16 cellular contexts compared by ENCODE assay signal in the genomic region with DNA sequence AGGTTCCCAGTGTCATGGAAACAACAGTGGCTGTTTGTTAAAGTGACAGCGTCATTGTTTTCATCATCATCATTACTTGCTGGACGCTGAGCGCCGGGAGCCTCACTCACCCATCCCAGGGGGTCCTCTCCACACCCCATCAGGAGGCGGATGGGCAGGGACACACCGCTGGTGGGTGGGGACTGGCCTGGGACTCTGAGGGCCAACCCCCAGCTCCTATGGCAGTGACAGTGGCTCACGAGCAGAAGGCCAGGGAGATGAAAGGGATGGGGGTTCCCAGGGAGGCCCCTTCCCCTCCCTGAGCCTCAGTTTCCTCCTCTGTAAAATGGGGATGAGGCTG.
DNase-seq lines count a peak whose midpoint lies in the region; ATAC-seq and TF ChIP-seq lines count a peak whose summit lies in the region.
"Had no signal": no experiment of that assay in that cellular context is flagged by ENCODE, and none has a peak within 500 bp of the region (broad histone marks: within the 10 kb centered on the region; RNA-seq: fewer than 3 reads in every experiment).

No MANE protein-coding gene starts in this region.

- no peak overlapping the region for H3K4me2 ChIP-seq in SK-N-SH

- POLR2A ChIA-PET in SK-N-SH (lab: Yijun Ruan, JAX) = no interaction called here
- POLR2A ChIA-PET in Caco-2 (lab: Charles Lee) = no interaction called here

- 43% methylated on average over 5 of the region's 7 CpGs for WGBS in SK-N-SH (ENCODE audit: low lambda C conversion rate)
- WGBS in endodermal cell (ENCODE audit: insufficient coverage in 1 of 2, insufficient read length in 1 of 2), 2 experiments = 69 to 87% methylated on average over 4 to 7 of the region's 7 CpGs

- H3K9ac ChIP-seq in SK-N-SH (no peak overlapping the region), endodermal cell (ENCODE audit: extremely low read depth, low read length, poor library complexity, severe bottlenecking) (no peak overlapping the region)
- H3K9ac ChIP-seq: BLaER1 treated with 17β-estradiol and CSF1 and Interleukin-3, amounts not matched to agents 10 nM and 100 nM; GM23248 had no signal

- H3K4me3 ChIP-seq in SK-N-SH (ENCODE audit: low read depth in 2 of 2, low read length in 1 of 2) = no peak overlapping the region
- no peak overlapping the region for H3K4me3 ChIP-seq in endodermal cell (ENCODE audit: low read length)
- no peak overlapping the region for H3K4me3 ChIP-seq in Caco-2 (ENCODE audit: low read depth, low read length)
- H3K4me3 ChIP-seq: BLaER1 treated with 17β-estradiol and CSF1 and Interleukin-3, amounts not matched to agents 10 nM and 100 nM; GM23248 had no signal

- no peak overlapping the region for H3K4me3 Mint-ChIP-seq in endodermal cell
- no peak overlapping the region for H3K4me3 Mint-ChIP-seq in Caco-2 (ENCODE audit: unreplicated experiment)
- no peak overlapping the region for H3K4me3 Mint-ChIP-seq in stimulated activated naive CD8-positive, alpha-beta T cell treated with anti-CD3 and anti-CD28 coated beads, Interleukin-15, amount 100 ng/mL, for 72 hours
- H3K4me3 Mint-ChIP-seq: B cell; CD8-positive, alpha-beta T cell; IgD-negative memory B cell had no signal

- H3K36me3 Mint-ChIP-seq in endodermal cell (ENCODE audit: low read depth) (no peaks in the 10 kb centered on the region), Caco-2 (ENCODE audit: insufficient read depth, unreplicated experiment) (no peaks in the 10 kb centered on the region)
- H3K36me3 Mint-ChIP-seq: CD8-positive, alpha-beta T cell; IgD-negative memory B cell had no signal

- H3K27me3 ChIP-seq in SK-N-SH (ENCODE audit: insufficient read depth) (no peaks in the 10 kb centered on the region), endodermal cell (ENCODE audit: control insufficient read depth, insufficient read depth, low read length, poor library complexity, severe bottlenecking) (peaks cover 3% of the 10 kb centered on the region), Caco-2 (replicated peaks; ENCODE audit: control insufficient read depth, insufficient read depth, low read length) (no peaks in the 10 kb centered on the region)

- H3K4me1 Mint-ChIP-seq in endodermal cell (peaks cover 6% of the 10 kb centered on the region), Caco-2 (ENCODE audit: low read depth, unreplicated experiment) (peaks cover 7% of the 10 kb centered on the region)
- H3K4me1 Mint-ChIP-seq in stimulated activated naive CD8-positive, alpha-beta T cell treated with anti-CD3 and anti-CD28 coated beads, Interleukin-15, amount 100 ng/mL, for 72 hours = peaks cover 6% of the 10 kb centered on the region
- H3K4me1 Mint-ChIP-seq: B cell had no signal

- H3K27me3 Mint-ChIP-seq in endodermal cell (ENCODE audit: insufficient read depth) (peaks cover 65% of the 10 kb centered on the region), Caco-2 (ENCODE audit: insufficient read depth, unreplicated experiment) (peaks cover 17% of the 10 kb centered on the region)
- no peaks in the 10 kb centered on the region for H3K27me3 Mint-ChIP-seq in stimulated activated naive CD8-positive, alpha-beta T cell treated with anti-CD3 and anti-CD28 coated beads, Interleukin-15, amount 100 ng/mL, for 72 hours

- H3K79me2 ChIP-seq in SK-N-SH (ENCODE audit: insufficient read depth) = no peaks in the 10 kb centered on the region

- no peaks in the 10 kb centered on the region for H3K9me2 ChIP-seq in SK-N-SH

- no peak overlapping the region for H2AFZ ChIP-seq in SK-N-SH (ENCODE audit: low read depth)
- H2AFZ ChIP-seq: GM23248 had no signal

- no peaks in the 10 kb centered on the region for H4K20me1 ChIP-seq in SK-N-SH (ENCODE audit: insufficient read depth)
- H4K20me1 ChIP-seq: BLaER1 treated with 17β-estradiol and CSF1 and Interleukin-3, amounts not matched to agents 10 nM and 100 nM had no signal

- H3K27ac ChIP-seq in SK-N-SH (ENCODE audit: low read depth in 2 of 2, low read length in 1 of 2) (no peak overlapping the region), endodermal cell (ENCODE audit: low read depth, low read length) (no peak overlapping the region)
- H3K27ac ChIP-seq: BLaER1 treated with 17β-estradiol and CSF1 and Interleukin-3, amounts not matched to agents 10 nM and 100 nM; GM23248; HL-60 had no signal

- H3K27ac Mint-ChIP-seq in endodermal cell = no peak overlapping the region
- H3K27ac Mint-ChIP-seq in Caco-2 (ENCODE audit: unreplicated experiment) = no peak overlapping the region
- H3K27ac Mint-ChIP-seq in stimulated activated naive CD8-positive, alpha-beta T cell treated with anti-CD3 and anti-CD28 coated beads, Interleukin-15, amount 100 ng/mL, for 72 hours = no peak overlapping the region
- H3K27ac Mint-ChIP-seq: B cell; CD8-positive, alpha-beta T cell; IgD-negative memory B cell had no signal

- H3K9me3 ChIP-seq in SK-N-SH = no peaks in the 10 kb centered on the region
- no peaks in the 10 kb centered on the region for H3K9me3 ChIP-seq in endodermal cell (ENCODE audit: control insufficient read depth, low read length)
- no peaks in the 10 kb centered on the region for H3K9me3 ChIP-seq in Caco-2

- H3K9me3 Mint-ChIP-seq in endodermal cell = no peaks in the 10 kb centered on the region
- no peaks in the 10 kb centered on the region for H3K9me3 Mint-ChIP-seq in Caco-2 (ENCODE audit: unreplicated experiment)
- H3K9me3 Mint-ChIP-seq in stimulated activated naive CD8-positive, alpha-beta T cell treated with anti-CD3 and anti-CD28 coated beads, Interleukin-15, amount 100 ng/mL, for 72 hours = no peaks in the 10 kb centered on the region
- H3K9me3 Mint-ChIP-seq: CD8-positive, alpha-beta T cell; IgD-negative memory B cell had no signal

- TF ChIP-seq CTCF in SK-N-SH (IDR thresholded peaks at IDR 0.05) = no peak
- no peak for TF ChIP-seq CTCF in endodermal cell (conservative IDR thresholded peaks at IDR 0.05)
- no peak for TF ChIP-seq CTCF in Caco-2 (IDR thresholded peaks at IDR 0.05; ENCODE audit: insufficient read depth in 1 of 2, low read depth in 1 of 2, low read length in 1 of 2, severe bottlenecking in 1 of 2, unreplicated experiment in 1 of 2)

- no peak for ATAC-seq in SK-N-SH treated with all-trans-retinoic acid at 6 μM for 48 hours
- no peak for ATAC-seq in stimulated activated naive CD8-positive, alpha-beta T cell treated with anti-CD3 and anti-CD28 coated beads, Interleukin-15, amount 100 ng/mL, for 72 hours

- no peak for TF ChIP-seq RAD21 in SK-N-SH (IDR thresholded peaks at IDR 0.05; ENCODE audit: low read length)

- TF ChIP-seq EP300 in SK-N-SH (IDR thresholded peaks at IDR 0.05; ENCODE audit: borderline replicate concordance in 1 of 2, low read depth in 1 of 2, low read length in 1 of 2) = no peak

- DNase-seq in SK-N-SH (peak; percentile 23), endodermal cell (peak; percentile 38), posterior vena cava (ENCODE audit: low spot score) (peak; percentile 72), Caco-2 (no peak)
- no peak for DNase-seq in stimulated activated naive CD8-positive, alpha-beta T cell treated with anti-CD3 and anti-CD28 coated beads, Interleukin-15, amount 100 ng/mL, for 72 hours
- DNase-seq: CD8-positive, alpha-beta T cell; DMS 273 treated with DMSO at 0.1 percent for 48 hours; DMS79; GDM1; GM23248; HCEC 1CT had no signal

- no TSS peak for BruUV-seq in Caco-2 (replicated peaks; lab: Mats Ljungman, UMichigan)

- H3F3A ChIP-seq in SK-N-SH (replicated peaks; ENCODE audit: insufficient read depth) = no peaks in the 10 kb centered on the region

- CTCF ChIA-PET in SK-N-SH (lab: Yijun Ruan, JAX) = interaction anchor here (0.7 to 8.3 kb wide), 59 partner anchors 10 to 729 kb away, joined by 3 to 126 read pairs (median 4); partner anchors contain the start of genes PARVB and PARVG
- CTCF ChIA-PET in Caco-2 (lab: Charles Lee) = interaction anchor here (0.8 to 1.6 kb wide), 5 partner anchors 134 to 742 kb away, joined by 3 to 13 read pairs (median 3); no protein-coding TSS in a partner anchor

- intact Hi-C loops in posterior vena cava (cut with DNase I) = loop anchor here (5.0 kb wide), 1 partner anchor 543 kb away; no protein-coding TSS in a partner anchor
- intact Hi-C loops in Caco-2 (cut with micrococcal nuclease; ENCODE audit: unreplicated experiment) = loop anchor here (5.0 kb wide), 1 partner anchor 543 kb away; no protein-coding TSS in a partner anchor

- no peaks in the 10 kb centered on the region for H3K36me3 ChIP-seq in SK-N-SH (replicated peaks in 1 of 2; ENCODE audit: control insufficient read depth in 1 of 2, insufficient read depth in 2 of 2, low read length in 1 of 2)
- no peaks in the 10 kb centered on the region for H3K36me3 ChIP-seq in endodermal cell (ENCODE audit: control insufficient read depth, insufficient read depth, low read length)
- no peaks in the 10 kb centered on the region for H3K36me3 ChIP-seq in Caco-2 (ENCODE audit: control insufficient read depth, insufficient read depth, low read length)
- H3K36me3 ChIP-seq: BLaER1 treated with 17β-estradiol and CSF1 and Interleukin-3, amounts not matched to agents 10 nM and 100 nM had no signal

- H3K4me1 ChIP-seq in SK-N-SH (ENCODE audit: control insufficient read depth in 1 of 2, insufficient read depth in 2 of 2, low read depth in 1 of 2, low read length in 1 of 2) (no peaks in the 10 kb centered on the region; a peak in 1 of 4 replicates), endodermal cell (ENCODE audit: control insufficient read depth, insufficient read depth, low read length) (peaks cover 4% of the 10 kb centered on the region), Caco-2 (peaks cover 3% of the 10 kb centered on the region; the same call in 1 of the 2 replicates)

TF ChIP-seq in SK-N-SH, 30 proteins besides CTCF, POLR2A, EP300 and RAD21 (continues in another document):
- TF ChIP-seq MEF2A (IDR thresholded peaks at IDR 0.05; ENCODE audit: borderline replicate concordance, low read depth) (no peak), RCOR1 (IDR thresholded peaks at IDR 0.05; ENCODE audit: low read length) (no peak), YY1 (IDR thresholded peaks at IDR 0.05; ENCODE audit: low read depth) (no peak)

TF ChIP-seq in SK-N-SH treated with all-trans-retinoic acid at 6 μM for 48 hours, 23 proteins besides CTCF, POLR2A, EP300 and RAD21 (continues in another document):
- TF ChIP-seq CSDC2 (CRISPR knock-in tag; IDR thresholded peaks at IDR 0.05) (no peak), BACH2 (CRISPR knock-in tag; IDR thresholded peaks at IDR 0.05; ENCODE audit: borderline replicate concordance) (no peak), ZNF70 (CRISPR knock-in tag; IDR thresholded peaks at IDR 0.05) (no peak), TOX (CRISPR knock-in tag; IDR thresholded peaks at IDR 0.05; ENCODE audit: borderline replicate concordance) (no peak)
- TF ChIP-seq, protein P1, sequence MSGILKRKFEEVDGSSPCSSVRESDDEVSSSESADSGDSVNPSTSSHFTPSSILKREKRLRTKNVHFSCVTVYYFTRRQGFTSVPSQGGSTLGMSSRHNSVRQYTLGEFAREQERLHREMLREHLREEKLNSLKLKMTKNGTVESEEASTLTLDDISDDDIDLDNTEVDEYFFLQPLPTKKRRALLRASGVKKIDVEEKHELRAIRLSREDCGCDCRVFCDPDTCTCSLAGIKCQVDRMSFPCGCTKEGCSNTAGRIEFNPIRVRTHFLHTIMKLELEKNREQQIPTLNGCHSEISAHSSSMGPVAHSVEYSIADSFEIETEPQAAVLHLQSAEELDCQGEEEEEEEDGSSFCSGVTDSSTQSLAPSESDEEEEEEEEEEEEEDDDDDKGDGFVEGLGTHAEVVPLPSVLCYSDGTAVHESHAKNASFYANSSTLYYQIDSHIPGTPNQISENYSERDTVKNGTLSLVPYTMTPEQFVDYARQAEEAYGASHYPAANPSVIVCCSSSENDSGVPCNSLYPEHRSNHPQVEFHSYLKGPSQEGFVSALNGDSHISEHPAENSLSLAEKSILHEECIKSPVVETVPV (CRISPR knock-in tag; IDR thresholded peaks at IDR 0.05) = no peak

Comparison
In these comparisons a context has a peak if more than half of its experiments do, and no peak if none do; other contexts are left out.
1. DNase-seq: peak in SK-N-SH (single experiment), endodermal cell (single experiment) and posterior vena cava (single experiment); none in Caco-2 (0 of 2) and stimulated activated naive CD8-positive, alpha-beta T cell treated with anti-CD3 and anti-CD28 coated beads, Interleukin-15, amount 100 ng/mL, for 72 hours (0 of 2).